Comparison of ENCODE assay signal across 8 cellular contexts in genomic region chr4:155371432-155372043, GRCh38. TPM values are rescaled to one million over a fixed set of nuclear protein-coding genes. Genes with fewer than 3 reads are reported as not detected.
A peak's percentile ranks its signal among the peaks of the same experiment; 100 is the strongest.
DNase-seq lines count a peak whose midpoint lies in the region; ATAC-seq and TF ChIP-seq lines count a peak whose summit lies in the region.

No MANE protein-coding gene starts in this region.

- ATAC-seq in GM19468 (IDR thresholded peaks at IDR 0.05; ENCODE audit: extremely low read depth, unreplicated experiment), result peak; percentile 31
- no peak for ATAC-seq in activated T-helper 17 cell treated with anti-CD3 and anti-CD28 coated beads, Interleukin-2, amount 50 U/mL, for 72 hours (replicated peaks)

- H3K4me1 Mint-ChIP-seq in activated T-helper 17 cell treated with anti-CD3 and anti-CD28 coated beads, Interleukin-2, amount 50 U/mL, for 72 hours, result peaks cover 12% of the 10 kb centered on the region

- H3K4me3 ChIP-seq in AG10803 (ENCODE audit: low read length) (no peak overlapping the region), choroid plexus epithelial cell (ENCODE audit: low read depth, low read length) (no peak overlapping the region)

- no peaks in the 10 kb centered on the region for H3K27me3 Mint-ChIP-seq in activated T-helper 17 cell treated with anti-CD3 and anti-CD28 coated beads, Interleukin-2, amount 50 U/mL, for 72 hours

- TF ChIP-seq CTCF in AG10803 (conservative IDR thresholded peaks at IDR 0.05; ENCODE audit: low read length), result peak; percentile 62
- peak; percentile 52 for TF ChIP-seq CTCF in choroid plexus epithelial cell (conservative IDR thresholded peaks at IDR 0.05; ENCODE audit: low read depth, low read length)

- no peak overlapping the region for H3K4me3 Mint-ChIP-seq in activated T-helper 17 cell treated with anti-CD3 and anti-CD28 coated beads, Interleukin-2, amount 50 U/mL, for 72 hours

- DNase-seq in AG10803 (ENCODE audit: low read depth) (peak; percentile 30), NCI-H146 treated with DMSO at 0.1 percent for 48 hours (lab: John Stamatoyannopoulos, UW; ENCODE audit: unreplicated experiment) (peak; percentile 13), choroid plexus epithelial cell (ENCODE audit: low read depth) (peak; percentile 59), renal cortical epithelial cell (ENCODE audit: low read depth) (peak; percentile 52), C1 segment of cervical spinal cord (lab: John Stamatoyannopoulos, UW) (no peak)
- DNase-seq in stimulated activated CD4-positive, alpha-beta T cell treated with anti-CD3 and anti-CD28 coated beads, Interleukin-4, amount 100 ng/mL, for 24 hours, result no peak

- H3K36me3 Mint-ChIP-seq in activated T-helper 17 cell treated with anti-CD3 and anti-CD28 coated beads, Interleukin-2, amount 50 U/mL, for 72 hours (ENCODE audit: low read depth), result peaks cover 31% of the 10 kb centered on the region

- no peak overlapping the region for H3K27ac Mint-ChIP-seq in activated T-helper 17 cell treated with anti-CD3 and anti-CD28 coated beads, Interleukin-2, amount 50 U/mL, for 72 hours

- H3K9me3 Mint-ChIP-seq in activated T-helper 17 cell treated with anti-CD3 and anti-CD28 coated beads, Interleukin-2, amount 50 U/mL, for 72 hours, result no peaks in the 10 kb centered on the region

RNA-seq across cellular contexts. Expression of gene MAP9, which starts 5.2 kb away (rescaled TPM):
- total RNA-seq in renal cortical epithelial cell, result 10.6 and 44.4 TPM in 2 replicates
- total RNA-seq in activated T-helper 17 cell treated with anti-CD3 and anti-CD28 coated beads, Interleukin-2, amount 50 U/mL, for 72 hours, result 1 to 10 TPM; 6.0 to 7.6 TPM

Comparison
In these comparisons a context has a peak if more than half of its experiments do, and no peak if none do; other contexts are left out.
1. DNase-seq: peak in AG10803 (single experiment), NCI-H146 treated with DMSO at 0.1 percent for 48 hours (single experiment), choroid plexus epithelial cell (single experiment) and renal cortical epithelial cell (single experiment); none in C1 segment of cervical spinal cord (0 of 14) and stimulated activated CD4-positive, alpha-beta T cell treated with anti-CD3 and anti-CD28 coated beads, Interleukin-4, amount 100 ng/mL, for 24 hours (single experiment).